Comparison of ENCODE assay signal across 8 cellular contexts in genomic region chr9:95511952-95512750, GRCh38. TPM values are rescaled to one million over a fixed set of nuclear protein-coding genes. Genes with fewer than 3 reads are reported as not detected.
DNase-seq lines count a peak whose midpoint lies in the region; ATAC-seq and TF ChIP-seq lines count a peak whose summit lies in the region.

No MANE protein-coding gene starts in this region.

- no peaks in the 10 kb centered on the region for H3K27me3 ChIP-seq in Panc1 (ENCODE audit: control insufficient read depth, insufficient read depth, low read length)

- peaks cover 33% of the 10 kb centered on the region for H3K4me1 Mint-ChIP-seq in endothelial cell (ENCODE audit: unreplicated experiment)

- no peak for TF ChIP-seq CTCF in Panc1 (IDR thresholded peaks at IDR 0.05)
- TF ChIP-seq CTCF in endothelial cell (IDR thresholded peaks at IDR 0.05; ENCODE audit: unreplicated experiment) = no peak

- intact Hi-C loops in Panc1 (cut with micrococcal nuclease; ENCODE audit: unreplicated experiment) = loop anchor here (10.0 kb wide), 1 partner anchor 1113 kb away; no protein-coding TSS in a partner anchor

- ATAC-seq in Panc1 = no peak
- no peak for ATAC-seq in GM19035 (IDR thresholded peaks at IDR 0.05; ENCODE audit: unreplicated experiment)

- no TSS peak for BruUV-seq in Panc1 (replicated peaks; lab: Mats Ljungman, UMichigan)

- no peaks in the 10 kb centered on the region for H3K4me1 ChIP-seq in Panc1 (ENCODE audit: control insufficient read depth, insufficient read depth, low read length)

- peak overlapping the region; percentile 77; the same call in 1 of the 2 replicates for H3K27ac ChIP-seq in Panc1 (ENCODE audit: low read length)

- DNase-seq in DMS 273 (lab: John Stamatoyannopoulos, UW; ENCODE audit: unreplicated experiment) (peak; percentile 63), DMS 273 treated with DMSO at 0.1 percent for 48 hours (lab: John Stamatoyannopoulos, UW) (no peak), Panc1 (ENCODE audit: low read depth, low spot score) (no peak), endothelial cell (ENCODE audit: low spot score) (peak; percentile 35), occipital lobe (lab: John Stamatoyannopoulos, UW) (peak; percentile 18), activated gamma-delta T cell (lab: John Stamatoyannopoulos, UW) (no peak), HuH-7 (ENCODE audit: low spot score) (no peak)

- peak overlapping the region; percentile 78 to 82 for H3K4me3 ChIP-seq in Panc1 (ENCODE audit: low read depth in 2 of 2, low read length in 2 of 2)

- POLR2A ChIA-PET in Panc1 (lab: Charles Lee) = no interaction called here

- CTCF ChIA-PET in Panc1 (lab: Charles Lee) = no interaction called here

- in situ Hi-C loops in Panc1 (cut with HindIII; ENCODE audit: low pct_unique_long_range_greater_than_20kb, low sequenced_read_pairs) = no loop called here

- H3K27me3 Mint-ChIP-seq in endothelial cell (ENCODE audit: unreplicated experiment) = peaks cover 14% of the 10 kb centered on the region

- H3K36me3 Mint-ChIP-seq in endothelial cell (ENCODE audit: low read depth, unreplicated experiment) = peaks cover 4% of the 10 kb centered on the region

- H3K9me3 Mint-ChIP-seq in endothelial cell (ENCODE audit: unreplicated experiment) = no peaks in the 10 kb centered on the region

- H3K36me3 ChIP-seq in Panc1 (ENCODE audit: control insufficient read depth, insufficient read depth, low read length) = no peaks in the 10 kb centered on the region; the same call in 1 of the 2 replicates

- H3K27ac Mint-ChIP-seq in endothelial cell (ENCODE audit: unreplicated experiment) = peak overlapping the region; percentile 95

- no peaks in the 10 kb centered on the region for H3K9me3 ChIP-seq in Panc1 (ENCODE audit: control insufficient read depth, insufficient read depth, low read depth, low read length)

- peak overlapping the region; percentile 92 for H3K4me3 Mint-ChIP-seq in endothelial cell (ENCODE audit: unreplicated experiment)

RNA-seq across cellular contexts. Expression of gene PTCH1, which starts 4.6 kb away (rescaled TPM):
- total RNA-seq in Panc1 (2021; ENCODE audit: unreplicated experiment) (6.6 TPM), endothelial cell (ENCODE audit: unreplicated experiment) (24.1 TPM), occipital lobe (8.3 TPM)
- polyA plus RNA-seq in Panc1 (2012; ENCODE audit: insufficient read length) = 5.8 TPM

Comparison
In these comparisons a context has a peak if more than half of its experiments do, and no peak if none do; other contexts are left out.
1. DNase-seq: peak in DMS 273 (single experiment), endothelial cell (single experiment) and occipital lobe (single experiment); none in DMS 273 treated with DMSO at 0.1 percent for 48 hours (single experiment), Panc1 (single experiment), activated gamma-delta T cell (single experiment) and HuH-7 (single experiment).